ENCODE assay signal across 2 cellular contexts in genomic region chr20:50376888-50377459, GRCh38.
A peak's percentile ranks its signal among the peaks of the same experiment; 100 is the strongest.
TF ChIP-seq lines count a peak whose summit lies in the region.

No MANE protein-coding gene starts in this region.

TF ChIP-seq in HCT116, 20 proteins besides CTCF, POLR2A, EP300 and RAD21 (continued from another document):
- TF ChIP-seq REST (IDR thresholded peaks at IDR 0.05; ENCODE audit: low read depth): no peak
- peak; percentile 26; the same call in 1 of the 2 replicates for TF ChIP-seq ZFX (IDR thresholded peaks at IDR 0.05)
- no peak for TF ChIP-seq CBX3 (IDR thresholded peaks at IDR 0.05; ENCODE audit: low read depth)
- TF ChIP-seq EZH2 (IDR thresholded peaks at IDR 0.05): no peak
- TF ChIP-seq ZNF274 (IDR thresholded peaks at IDR 0.05; ENCODE audit: low read depth, low read length): no peak
- TF ChIP-seq EZH2phosphoT487 (IDR thresholded peaks at IDR 0.05; ENCODE audit: borderline replicate concordance): no peak
- no peak for TF ChIP-seq ELF1 (IDR thresholded peaks at IDR 0.05; ENCODE audit: borderline replicate concordance, low read depth)
- peak; percentile 41; the same call in 1 of the 2 replicates for TF ChIP-seq MAX (IDR thresholded peaks at IDR 0.05)
- no peak for TF ChIP-seq FOSL1 (IDR thresholded peaks at IDR 0.05; ENCODE audit: low read depth)
- no peak for TF ChIP-seq YY1 (IDR thresholded peaks at IDR 0.05; ENCODE audit: extremely low read depth, insufficient replicate concordance, low read depth, low read length)
- TF ChIP-seq ATF3 (IDR thresholded peaks at IDR 0.05): no peak
- TF ChIP-seq TCF7L2 (IDR thresholded peaks at IDR 0.05; ENCODE audit: borderline replicate concordance, extremely low read depth, insufficient read depth, insufficient read length): no peak
- no peak for TF ChIP-seq ZBTB33 (IDR thresholded peaks at IDR 0.05; ENCODE audit: extremely low read depth, insufficient replicate concordance, low read length)
- no peak for TF ChIP-seq SRF (IDR thresholded peaks at IDR 0.05; ENCODE audit: low read depth)
- peak; percentile 63; the same call in 1 of the 2 replicates for TF ChIP-seq EGR1 (IDR thresholded peaks at IDR 0.05; ENCODE audit: low read depth)
- TF ChIP-seq POLR2AphosphoS5 (IDR thresholded peaks at IDR 0.05; ENCODE audit: low read depth, low read length): peak; percentile 40
- TF ChIP-seq JUND (IDR thresholded peaks at IDR 0.05): 0 out of 2 replicates have a peak, but pooled peaks have one; percentile 45
- no peak for TF ChIP-seq CEBPB (IDR thresholded peaks at IDR 0.05; ENCODE audit: low read depth)
- peak; percentile 58 for TF ChIP-seq SP1 (IDR thresholded peaks at IDR 0.05; ENCODE audit: low read depth)
TF ChIP-seq in HCT116: peak in this region for 6.

TF ChIP-seq in HepG2, 621 proteins besides CTCF, POLR2A, EP300 and RAD21 (continued from another document and continues in another):
- TF ChIP-seq UBTF (CRISPR knock-in tag; IDR thresholded peaks at IDR 0.05) (no peak), ZNF839 (CRISPR knock-in tag; IDR thresholded peaks at IDR 0.05; ENCODE audit: borderline replicate concordance) (peak; percentile 18; the same call in 1 of the 2 replicates), TRIM24 (CRISPR knock-in tag; IDR thresholded peaks at IDR 0.05) (no peak), PITX1 (CRISPR knock-in tag; IDR thresholded peaks at IDR 0.05) (no peak), ZXDC (CRISPR knock-in tag; IDR thresholded peaks at IDR 0.05) (0 out of 2 replicates have a peak, but pooled peaks have one; percentile 31), MEF2D (CRISPR knock-in tag; IDR thresholded peaks at IDR 0.05) (no peak), ATF7 (IDR thresholded peaks at IDR 0.05) (no peak), ATF7 (CRISPR knock-in tag; IDR thresholded peaks at IDR 0.05) (no peak), ZNF263 (CRISPR knock-in tag; IDR thresholded peaks at IDR 0.05) (0 out of 2 replicates have a peak, but pooled peaks have one; percentile 17), CCAR2 (optimal IDR thresholded peaks at IDR 0.05; ENCODE audit: low read depth, low read length) (no peak), HIVEP1 (CRISPR knock-in tag; IDR thresholded peaks at IDR 0.05) (peak; percentile 53; the same call in 1 of the 2 replicates), CHCHD3 (CRISPR knock-in tag; IDR thresholded peaks at IDR 0.05) (no peak), ZNF577 (CRISPR knock-in tag; IDR thresholded peaks at IDR 0.05; ENCODE audit: borderline replicate concordance, low read depth) (no peak), DNMT3B (CRISPR knock-in tag; conservative IDR thresholded peaks at IDR 0.05) (no peak), ZNF501 (CRISPR knock-in tag; IDR thresholded peaks at IDR 0.05) (no peak), ZBTB43 (CRISPR knock-in tag; conservative IDR thresholded peaks at IDR 0.05) (no peak), NFAT5 (CRISPR knock-in tag; IDR thresholded peaks at IDR 0.05) (no peak), KLF15 (CRISPR knock-in tag; IDR thresholded peaks at IDR 0.05; ENCODE audit: borderline replicate concordance) (no peak), ZZZ3 (CRISPR knock-in tag; IDR thresholded peaks at IDR 0.05; ENCODE audit: borderline replicate concordance) (no peak), ZNF317 (CRISPR knock-in tag; IDR thresholded peaks at IDR 0.05) (no peak), ZNF687 (CRISPR knock-in tag; IDR thresholded peaks at IDR 0.05) (no peak; the same call in none of the 2 replicates), ZFP62 (CRISPR knock-in tag; IDR thresholded peaks at IDR 0.05) (no peak), THAP9 (CRISPR knock-in tag; IDR thresholded peaks at IDR 0.05; ENCODE audit: borderline replicate concordance) (no peak), SKI (IDR thresholded peaks at IDR 0.05; ENCODE audit: partially characterized antibody) (no peak), MXD1 (CRISPR knock-in tag; IDR thresholded peaks at IDR 0.05) (0 out of 2 replicates have a peak, but pooled peaks have one; percentile 23), CENPT (CRISPR knock-in tag; IDR thresholded peaks at IDR 0.05; ENCODE audit: low read depth) (0 out of 2 replicates have a peak, but pooled peaks have one; percentile 32), KDM2A (CRISPR knock-in tag; IDR thresholded peaks at IDR 0.05; ENCODE audit: borderline replicate concordance, low read depth) (no peak), GABPA (IDR thresholded peaks at IDR 0.05; ENCODE audit: low read depth, low read length) (no peak), GABPA (CRISPR knock-in tag; IDR thresholded peaks at IDR 0.05; ENCODE audit: low read depth) (no peak)
